15 cellular contexts compared by ENCODE assay signal in the genomic region with DNA sequence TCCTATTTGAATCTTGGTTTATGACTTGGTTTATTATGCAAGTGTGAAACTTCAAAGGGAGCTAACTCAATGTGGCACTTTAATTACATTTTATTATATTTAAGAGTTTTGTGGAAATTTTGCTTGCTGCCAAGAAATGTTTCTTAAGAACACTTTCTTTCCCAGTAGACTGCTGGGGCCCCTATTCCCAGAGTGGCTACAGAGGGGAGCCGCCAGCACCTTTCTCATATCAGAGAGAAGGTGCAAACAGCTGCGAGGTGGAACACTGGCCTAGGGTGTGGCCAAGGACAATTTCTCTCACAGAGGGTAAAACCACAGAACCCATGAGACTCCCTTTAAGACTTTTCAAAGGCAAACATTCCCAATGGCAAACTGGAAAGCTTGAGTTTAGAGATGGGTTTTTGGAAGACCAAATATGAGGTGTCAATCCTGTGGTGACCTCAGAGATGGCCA.
"Had no signal": no experiment of that assay in that cellular context is flagged by ENCODE, and none has a peak within 500 bp of the region (broad histone marks: within the 10 kb centered on the region; RNA-seq: fewer than 3 reads in every experiment).

No MANE protein-coding gene starts in this region.

- H3K27ac Mint-ChIP-seq: activated B cell treated with CpG ODN at 0.5 μM for 24 hours; activated CD4-positive, alpha-beta T cell treated with anti-CD3 and anti-CD28 coated beads, Interleukin-2, amount 10 ng/mL, durations not matched to agents 24 days and 14 days; activated naive CD8-positive, alpha-beta T cell; naive B cell; stimulated activated memory B cell treated with anti-CD40 and anti-IgM and Interleukin-4, amounts not matched to agents 10 μg/mL and 1 μg/mL and 100 μg/mL, for 72 hours; type B pancreatic cell had no signal

- H3K27me3 ChIP-seq: esophagus squamous epithelium, ovary had no signal

- H3K4me1 Mint-ChIP-seq: activated B cell treated with CpG ODN at 0.5 μM for 24 hours; activated CD4-positive, alpha-beta T cell treated with anti-CD3 and anti-CD28 coated beads, Interleukin-2, amount 10 ng/mL, durations not matched to agents 24 days and 14 days; naive B cell; stimulated activated memory B cell treated with anti-CD40 and anti-IgM and Interleukin-4, amounts not matched to agents 10 μg/mL and 1 μg/mL and 100 μg/mL, for 72 hours had no signal

- H3K4me3 ChIP-seq: coronary artery, esophagus squamous epithelium, lung, ovary had no signal

- H3K27me3 Mint-ChIP-seq: activated CD4-positive, alpha-beta T cell treated with anti-CD3 and anti-CD28 coated beads, Interleukin-2, amount 10 ng/mL, durations not matched to agents 24 days and 14 days had no signal

- H3K9me3 ChIP-seq: esophagus squamous epithelium, ovary had no signal

- H3K36me3 Mint-ChIP-seq: activated naive CD8-positive, alpha-beta T cell; naive B cell; stimulated activated memory B cell treated with anti-CD40 and anti-IgM and Interleukin-4, amounts not matched to agents 10 μg/mL and 1 μg/mL and 100 μg/mL, for 72 hours; type B pancreatic cell had no signal

- H3K36me3 ChIP-seq: esophagus squamous epithelium, ovary had no signal

- H3K4me3 Mint-ChIP-seq: activated B cell treated with CpG ODN at 0.5 μM for 24 hours; activated CD4-positive, alpha-beta T cell treated with anti-CD3 and anti-CD28 coated beads, Interleukin-2, amount 10 ng/mL, durations not matched to agents 24 days and 14 days; activated naive CD8-positive, alpha-beta T cell; naive B cell; stimulated activated memory B cell treated with anti-CD40 and anti-IgM and Interleukin-4, amounts not matched to agents 10 μg/mL and 1 μg/mL and 100 μg/mL, for 72 hours; type B pancreatic cell had no signal

- H3K27ac ChIP-seq: coronary artery, ovary had no signal

- H3K9me3 Mint-ChIP-seq: activated B cell treated with CpG ODN at 0.5 μM for 24 hours; naive B cell; stimulated activated memory B cell treated with anti-CD40 and anti-IgM and Interleukin-4, amounts not matched to agents 10 μg/mL and 1 μg/mL and 100 μg/mL, for 72 hours had no signal

- ATAC-seq: stimulated activated memory B cell treated with anti-CD40 and anti-IgM and Interleukin-4, amounts not matched to agents 10 μg/mL and 1 μg/mL and 100 μg/mL, for 72 hours had no signal

- DNase-seq: activated B cell treated with CpG ODN at 0.5 μM for 24 hours; activated CD4-positive, alpha-beta T cell treated with anti-CD3 and anti-CD28 coated beads, Interleukin-2, amount 10 ng/mL, durations not matched to agents 24 days and 14 days; activated CD8-positive, alpha-beta memory T cell treated with anti-CD3 and anti-CD28 coated beads for 24 hours; activated gamma-delta T cell treated with Interleukin-2 at 50 U/mL for 16 hours; amniotic stem cell; caudate nucleus; esophagus squamous epithelium; naive B cell; ovary; stimulated activated CD4-positive, alpha-beta T cell treated with anti-CD3 and anti-CD28 coated beads, Interleukin-2, amount 100 ng/mL, for 48 hours had no signal
